In genomic region chr14:25698111-25698510, GRCh38 we compare ENCODE assay signal across 28 cellular contexts.
"Had no signal": no experiment of that assay in that cellular context is flagged by ENCODE, and none has a peak within 500 bp of the region (broad histone marks: within the 10 kb centered on the region; RNA-seq: fewer than 3 reads in every experiment).

No MANE protein-coding gene starts in this region.

- H3K27me3 ChIP-seq: neural progenitor cell, ovary, spleen, suprapubic skin, testis, tibial artery, transverse colon, upper lobe of right lung, uterus had no signal

- H3K4me2 ChIP-seq: neural progenitor cell, smooth muscle cell had no signal

- H2AFZ ChIP-seq: neural progenitor cell, parathyroid adenoma had no signal

- H3K36me3 ChIP-seq: neural progenitor cell, ovary, spleen, suprapubic skin, tibial artery, transverse colon, upper lobe of right lung, uterus had no signal

- ATAC-seq: natural killer cell; psoas muscle; right cardiac atrium; sciatic nerve; stimulated activated memory B cell treated with anti-CD40 and anti-IgM and Interleukin-4, amounts not matched to agents 10 μg/mL and 1 μg/mL and 100 μg/mL, for 72 hours; stimulated activated naive CD8-positive, alpha-beta T cell treated with anti-CD3 and anti-CD28 coated beads, Interleukin-15, amount 100 ng/mL, for 72 hours; stimulated activated naive CD8-positive, alpha-beta T cell treated with anti-CD3 and anti-CD28 coated beads, Interleukin-15, Interleukin-2, amounts not matched to agents 100 U/mL and 50 U/mL, for 24 hours; upper lobe of right lung had no signal

- H3K9me3 ChIP-seq: ovary, psoas muscle, spleen, suprapubic skin, testis, tibial artery, transverse colon, upper lobe of right lung, uterus had no signal

- H3K4me1 ChIP-seq: neural progenitor cell, parathyroid adenoma, psoas muscle, spleen, suprapubic skin, testis, tibial artery, transverse colon, upper lobe of right lung, uterus had no signal

- DNase-seq: natural killer cell; occipital lobe; ovary; posterior cingulate gyrus; psoas muscle; right cardiac atrium; spleen; stimulated activated CD4-positive, alpha-beta T cell treated with anti-CD3 and anti-CD28 coated beads, Interleukin-12 subunit alpha, Interleukin-12 subunit beta, amount 100 ng/mL, for 4 hours; stimulated activated CD4-positive, alpha-beta T cell treated with anti-CD3 and anti-CD28 coated beads, Interleukin-1b, Interleukin-23, amount 100 ng/mL, for 48 hours; stimulated activated CD4-positive, alpha-beta T cell treated with anti-CD3 and anti-CD28 coated beads, Interleukin-4, amount 100 ng/mL, for 1 hour; stimulated activated CD4-positive, alpha-beta T cell treated with anti-CD3 and anti-CD28 coated beads, Interleukin-4, amount 100 ng/mL, for 4 hours; stimulated activated CD8-positive, alpha-beta memory T cell treated with anti-CD3 and anti-CD28 coated beads, Interleukin-4, amount 100 ng/mL, for 48 hours; stimulated activated naive CD4-positive, alpha-beta T cell; stimulated activated naive CD8-positive, alpha-beta T cell treated with anti-CD3 and anti-CD28 coated beads, Interleukin-15, amount 100 ng/mL, for 72 hours; stimulated activated naive CD8-positive, alpha-beta T cell treated with anti-CD3 and anti-CD28 coated beads, Interleukin-15, Interleukin-2, amounts not matched to agents 100 U/mL and 50 U/mL, for 24 hours; substantia nigra; testis; tibial artery; transverse colon; upper lobe of right lung; uterus had no signal

- H3K9ac ChIP-seq: neural progenitor cell, parathyroid adenoma had no signal

- H3K27ac ChIP-seq: neural progenitor cell, ovary, parathyroid adenoma, psoas muscle, skin epidermis, spleen, suprapubic skin, testis, tibial artery, transverse colon, upper lobe of right lung, uterus had no signal

- H3K4me3 ChIP-seq: neural progenitor cell, ovary, psoas muscle, skin epidermis, smooth muscle cell, spleen, suprapubic skin, testis, tibial artery, transverse colon, upper lobe of right lung, uterus had no signal

- H3K79me2 ChIP-seq: parathyroid adenoma had no signal
